ENCODE assay signal across 1 cellular context in the genomic region with DNA sequence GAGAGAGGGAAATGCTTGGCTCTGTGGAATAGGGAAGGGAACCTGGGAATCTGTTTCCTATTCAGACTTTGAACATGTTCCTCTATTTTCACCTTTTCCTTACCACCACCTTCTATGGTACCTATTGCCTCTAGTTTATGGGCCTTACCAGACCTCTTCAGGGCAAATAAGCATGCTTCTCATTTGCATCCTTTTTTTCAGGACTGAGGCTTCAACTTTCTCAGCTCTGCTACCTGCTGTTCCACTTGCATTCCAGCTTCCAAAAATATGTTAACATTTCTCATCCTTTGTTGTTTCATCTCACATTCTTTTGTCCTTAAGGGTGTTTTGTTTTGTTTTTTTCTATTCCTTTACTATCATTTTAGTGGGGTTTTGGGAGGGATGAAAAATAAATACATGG.
TF ChIP-seq lines count a peak whose summit lies in the region.

No MANE protein-coding gene starts in this region.

TF ChIP-seq in GM23338, 12 proteins besides CTCF, POLR2A, EP300 and RAD21 (continued from another document):
- TF ChIP-seq, protein P1, sequence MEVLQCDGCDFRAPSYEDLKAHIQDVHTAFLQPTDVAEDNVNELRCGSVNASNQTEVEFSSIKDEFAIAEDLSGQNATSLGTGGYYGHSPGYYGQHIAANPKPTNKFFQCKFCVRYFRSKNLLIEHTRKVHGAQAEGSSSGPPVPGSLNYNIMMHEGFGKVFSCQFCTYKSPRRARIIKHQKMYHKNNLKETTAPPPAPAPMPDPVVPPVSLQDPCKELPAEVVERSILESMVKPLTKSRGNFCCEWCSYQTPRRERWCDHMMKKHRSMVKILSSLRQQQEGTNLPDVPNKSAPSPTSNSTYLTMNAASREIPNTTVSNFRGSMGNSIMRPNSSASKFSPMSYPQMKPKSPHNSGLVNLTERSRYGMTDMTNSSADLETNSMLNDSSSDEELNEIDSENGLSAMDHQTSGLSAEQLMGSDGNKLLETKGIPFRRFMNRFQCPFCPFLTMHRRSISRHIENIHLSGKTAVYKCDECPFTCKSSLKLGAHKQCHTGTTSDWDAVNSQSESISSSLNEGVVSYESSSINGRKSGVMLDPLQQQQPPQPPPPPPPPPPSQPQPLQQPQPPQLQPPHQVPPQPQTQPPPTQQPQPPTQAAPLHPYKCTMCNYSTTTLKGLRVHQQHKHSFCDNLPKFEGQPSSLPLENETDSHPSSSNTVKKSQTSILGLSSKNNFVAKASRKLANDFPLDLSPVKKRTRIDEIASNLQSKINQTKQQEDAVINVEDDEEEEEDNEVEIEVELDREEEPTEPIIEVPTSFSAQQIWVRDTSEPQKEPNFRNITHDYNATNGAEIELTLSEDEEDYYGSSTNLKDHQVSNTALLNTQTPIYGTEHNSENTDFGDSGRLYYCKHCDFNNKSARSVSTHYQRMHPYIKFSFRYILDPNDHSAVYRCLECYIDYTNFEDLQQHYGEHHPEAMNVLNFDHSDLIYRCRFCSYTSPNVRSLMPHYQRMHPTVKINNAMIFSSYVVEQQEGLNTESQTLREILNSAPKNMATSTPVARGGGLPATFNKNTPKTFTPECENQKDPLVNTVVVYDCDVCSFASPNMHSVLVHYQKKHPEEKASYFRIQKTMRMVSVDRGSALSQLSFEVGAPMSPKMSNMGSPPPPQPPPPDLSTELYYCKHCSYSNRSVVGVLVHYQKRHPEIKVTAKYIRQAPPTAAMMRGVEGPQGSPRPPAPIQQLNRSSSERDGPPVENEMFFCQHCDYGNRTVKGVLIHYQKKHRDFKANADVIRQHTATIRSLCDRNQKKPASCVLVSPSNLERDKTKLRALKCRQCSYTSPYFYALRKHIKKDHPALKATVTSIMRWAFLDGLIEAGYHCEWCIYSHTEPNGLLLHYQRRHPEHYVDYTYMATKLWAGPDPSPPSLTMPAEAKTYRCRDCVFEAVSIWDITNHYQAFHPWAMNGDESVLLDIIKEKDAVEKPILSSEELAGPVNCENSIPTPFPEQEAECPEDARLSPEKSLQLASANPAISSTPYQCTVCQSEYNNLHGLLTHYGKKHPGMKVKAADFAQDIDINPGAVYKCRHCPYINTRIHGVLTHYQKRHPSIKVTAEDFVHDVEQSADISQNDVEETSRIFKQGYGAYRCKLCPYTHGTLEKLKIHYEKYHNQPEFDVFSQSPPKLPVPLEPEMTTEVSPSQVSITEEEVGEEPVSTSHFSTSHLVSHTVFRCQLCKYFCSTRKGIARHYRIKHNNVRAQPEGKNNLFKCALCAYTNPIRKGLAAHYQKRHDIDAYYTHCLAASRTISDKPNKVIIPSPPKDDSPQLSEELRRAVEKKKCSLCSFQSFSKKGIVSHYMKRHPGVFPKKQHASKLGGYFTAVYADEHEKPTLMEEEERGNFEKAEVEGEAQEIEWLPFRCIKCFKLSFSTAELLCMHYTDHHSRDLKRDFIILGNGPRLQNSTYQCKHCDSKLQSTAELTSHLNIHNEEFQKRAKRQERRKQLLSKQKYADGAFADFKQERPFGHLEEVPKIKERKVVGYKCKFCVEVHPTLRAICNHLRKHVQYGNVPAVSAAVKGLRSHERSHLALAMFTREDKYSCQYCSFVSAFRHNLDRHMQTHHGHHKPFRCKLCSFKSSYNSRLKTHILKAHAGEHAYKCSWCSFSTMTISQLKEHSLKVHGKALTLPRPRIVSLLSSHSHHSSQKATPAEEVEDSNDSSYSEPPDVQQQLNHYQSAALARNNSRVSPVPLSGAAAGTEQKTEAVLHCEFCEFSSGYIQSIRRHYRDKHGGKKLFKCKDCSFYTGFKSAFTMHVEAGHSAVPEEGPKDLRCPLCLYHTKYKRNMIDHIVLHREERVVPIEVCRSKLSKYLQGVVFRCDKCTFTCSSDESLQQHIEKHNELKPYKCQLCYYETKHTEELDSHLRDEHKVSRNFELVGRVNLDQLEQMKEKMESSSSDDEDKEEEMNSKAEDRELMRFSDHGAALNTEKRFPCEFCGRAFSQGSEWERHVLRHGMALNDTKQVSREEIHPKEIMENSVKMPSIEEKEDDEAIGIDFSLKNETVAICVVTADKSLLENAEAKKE (CRISPR knock-in tag; IDR thresholded peaks at IDR 0.05): no peak
- no peak for TF ChIP-seq STAT1 (IDR thresholded peaks at IDR 0.05; ENCODE audit: unreplicated experiment)
- no peak for TF ChIP-seq EZH2 (IDR thresholded peaks at IDR 0.05; ENCODE audit: low read depth, unreplicated experiment)
- TF ChIP-seq ETS1 (IDR thresholded peaks at IDR 0.05): no peak
- TF ChIP-seq ZNF114 (CRISPR knock-in tag; IDR thresholded peaks at IDR 0.05): no peak
- TF ChIP-seq EZH2phosphoT487 (IDR thresholded peaks at IDR 0.05; ENCODE audit: unreplicated experiment): no peak
- no peak for TF ChIP-seq NANOG (IDR thresholded peaks at IDR 0.05; ENCODE audit: borderline replicate concordance)
- TF ChIP-seq ZNF331 (CRISPR knock-in tag; IDR thresholded peaks at IDR 0.05; ENCODE audit: low read depth): no peak
- TF ChIP-seq, protein P2, sequence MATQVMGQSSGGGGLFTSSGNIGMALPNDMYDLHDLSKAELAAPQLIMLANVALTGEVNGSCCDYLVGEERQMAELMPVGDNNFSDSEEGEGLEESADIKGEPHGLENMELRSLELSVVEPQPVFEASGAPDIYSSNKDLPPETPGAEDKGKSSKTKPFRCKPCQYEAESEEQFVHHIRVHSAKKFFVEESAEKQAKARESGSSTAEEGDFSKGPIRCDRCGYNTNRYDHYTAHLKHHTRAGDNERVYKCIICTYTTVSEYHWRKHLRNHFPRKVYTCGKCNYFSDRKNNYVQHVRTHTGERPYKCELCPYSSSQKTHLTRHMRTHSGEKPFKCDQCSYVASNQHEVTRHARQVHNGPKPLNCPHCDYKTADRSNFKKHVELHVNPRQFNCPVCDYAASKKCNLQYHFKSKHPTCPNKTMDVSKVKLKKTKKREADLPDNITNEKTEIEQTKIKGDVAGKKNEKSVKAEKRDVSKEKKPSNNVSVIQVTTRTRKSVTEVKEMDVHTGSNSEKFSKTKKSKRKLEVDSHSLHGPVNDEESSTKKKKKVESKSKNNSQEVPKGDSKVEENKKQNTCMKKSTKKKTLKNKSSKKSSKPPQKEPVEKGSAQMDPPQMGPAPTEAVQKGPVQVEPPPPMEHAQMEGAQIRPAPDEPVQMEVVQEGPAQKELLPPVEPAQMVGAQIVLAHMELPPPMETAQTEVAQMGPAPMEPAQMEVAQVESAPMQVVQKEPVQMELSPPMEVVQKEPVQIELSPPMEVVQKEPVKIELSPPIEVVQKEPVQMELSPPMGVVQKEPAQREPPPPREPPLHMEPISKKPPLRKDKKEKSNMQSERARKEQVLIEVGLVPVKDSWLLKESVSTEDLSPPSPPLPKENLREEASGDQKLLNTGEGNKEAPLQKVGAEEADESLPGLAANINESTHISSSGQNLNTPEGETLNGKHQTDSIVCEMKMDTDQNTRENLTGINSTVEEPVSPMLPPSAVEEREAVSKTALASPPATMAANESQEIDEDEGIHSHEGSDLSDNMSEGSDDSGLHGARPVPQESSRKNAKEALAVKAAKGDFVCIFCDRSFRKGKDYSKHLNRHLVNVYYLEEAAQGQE (IDR thresholded peaks at IDR 0.05; ENCODE audit: unreplicated experiment): no peak
